Comparison of ENCODE assay signal across 8 cellular contexts in genomic region chr10:26861326-26861998, GRCh38. TPM values are rescaled to one million over a fixed set of nuclear protein-coding genes. Genes with fewer than 3 reads are reported as not detected.
A peak's percentile ranks its signal among the peaks of the same experiment; 100 is the strongest.
DNase-seq lines count a peak whose midpoint lies in the region; ATAC-seq and TF ChIP-seq lines count a peak whose summit lies in the region.

No MANE protein-coding gene starts in this region.

- intact Hi-C loops in activated CD4-positive, alpha-beta T cell treated with anti-CD3 and anti-CD28 coated beads for 36 hours (cut with DNase I, micrococcal nuclease), result loop anchor here (1.0 to 2.0 kb wide), 9 partner anchors 21 to 423 kb away; partner anchors contain the start of genes PDSS1 (in 2 of the 2), APBB1IP (in 1 of the 2), MASTL (in 1 of the 2) and YME1L1 (in 1 of the 2)
- intact Hi-C loops in activated CD8-positive, alpha-beta T cell treated with anti-CD3 and anti-CD28 coated beads for 36 hours (cut with micrococcal nuclease), result no loop called here
- intact Hi-C loops in stomach (cut with DNase I; ENCODE audit: low total_unique reads), result no loop called here

- peak overlapping the region; percentile 98 for H3K4me3 Mint-ChIP-seq in activated CD4-positive, alpha-beta T cell treated with anti-CD3 and anti-CD28 coated beads for 36 hours
- H3K4me3 Mint-ChIP-seq in activated CD8-positive, alpha-beta T cell treated with anti-CD3 and anti-CD28 coated beads for 36 hours, result peak overlapping the region; percentile 90

- no peak overlapping the region for H3K4me3 ChIP-seq in iPS-20b (ENCODE audit: low read length)
- H3K4me3 ChIP-seq in stomach, result peak overlapping the region; percentile 31 to 97 (median 64)

- no peak for TF ChIP-seq EP300 in stomach (IDR thresholded peaks at IDR 0.05)

- DNase-seq in activated CD4-positive, alpha-beta T cell treated with anti-CD3 and anti-CD28 coated beads for 36 hours, result no peak
- DNase-seq in activated CD4-positive, alpha-beta T cell treated with anti-CD3 and anti-CD28 coated beads for 4 hours, result no peak
- no peak for DNase-seq in activated CD8-positive, alpha-beta T cell treated with anti-CD3 and anti-CD28 coated beads for 36 hours
- DNase-seq in stomach (no peak), DMS53 (lab: John Stamatoyannopoulos, UW) (no peak), COR-L47 (lab: John Stamatoyannopoulos, UW) (no peak)

- H3K4me1 Mint-ChIP-seq in activated CD4-positive, alpha-beta T cell treated with anti-CD3 and anti-CD28 coated beads for 36 hours, result peaks cover 28% of the 10 kb centered on the region
- H3K4me1 Mint-ChIP-seq in activated CD8-positive, alpha-beta T cell treated with anti-CD3 and anti-CD28 coated beads for 36 hours (ENCODE audit: low read depth), result peaks cover 21% of the 10 kb centered on the region

- ATAC-seq in activated CD4-positive, alpha-beta T cell treated with anti-CD3 and anti-CD28 coated beads for 36 hours, result no peak
- no peak for ATAC-seq in activated CD8-positive, alpha-beta T cell treated with anti-CD3 and anti-CD28 coated beads for 36 hours
- no peak for ATAC-seq in HG03039 (IDR thresholded peaks at IDR 0.05; ENCODE audit: unreplicated experiment)

- WGBS in stomach, 5 donors, result 49 to 53% (median 51%) methylated on average over 15 of the region's 15 CpGs

- TF ChIP-seq POLR2A in stomach (IDR thresholded peaks at IDR 0.05), result no peak

- H3K36me3 Mint-ChIP-seq in activated CD4-positive, alpha-beta T cell treated with anti-CD3 and anti-CD28 coated beads for 36 hours (ENCODE audit: low read depth), result peaks cover 4% of the 10 kb centered on the region
- H3K36me3 Mint-ChIP-seq in activated CD8-positive, alpha-beta T cell treated with anti-CD3 and anti-CD28 coated beads for 36 hours (ENCODE audit: low read depth), result no peaks in the 10 kb centered on the region

- no peaks in the 10 kb centered on the region for H3K9me3 Mint-ChIP-seq in activated CD4-positive, alpha-beta T cell treated with anti-CD3 and anti-CD28 coated beads for 36 hours (ENCODE audit: low read depth)
- no peaks in the 10 kb centered on the region for H3K9me3 Mint-ChIP-seq in activated CD8-positive, alpha-beta T cell treated with anti-CD3 and anti-CD28 coated beads for 36 hours

- H3K27ac Mint-ChIP-seq in activated CD4-positive, alpha-beta T cell treated with anti-CD3 and anti-CD28 coated beads for 36 hours, result peak overlapping the region; percentile 98
- H3K27ac Mint-ChIP-seq in activated CD8-positive, alpha-beta T cell treated with anti-CD3 and anti-CD28 coated beads for 36 hours, result peak overlapping the region; percentile 100

- H3K27me3 ChIP-seq in iPS-20b (ENCODE audit: insufficient read depth, low read length) (no peaks in the 10 kb centered on the region), stomach (no peaks in the 10 kb centered on the region)

- TF ChIP-seq CTCF in activated CD8-positive, alpha-beta T cell treated with anti-CD3 and anti-CD28 coated beads for 36 hours (IDR thresholded peaks at IDR 0.05), result peak; percentile 76
- TF ChIP-seq CTCF in stomach (IDR thresholded peaks at IDR 0.05), result no peak

- peak overlapping the region; percentile 42; the same call in 1 of the 2 replicates for H3K9ac ChIP-seq in iPS-20b (ENCODE audit: low read depth, low read length)

- H3K27ac ChIP-seq in iPS-20b (ENCODE audit: low read length) (no peak overlapping the region), stomach (peak overlapping the region in 3 of 5 donors; percentile 98 to 100 (median 99))

- POLR2A ChIA-PET in activated CD4-positive, alpha-beta T cell treated with anti-CD3 and anti-CD28 coated beads for 36 hours (lab: Charles Lee), result interaction anchor here (0.7 to 1.1 kb wide), 5 partner anchors 75 to 427 kb away, joined by 3 read pairs; no protein-coding TSS in a partner anchor
- POLR2A ChIA-PET in activated CD8-positive, alpha-beta T cell treated with anti-CD3 and anti-CD28 coated beads for 36 hours (lab: Charles Lee), result interaction anchor here (0.6 to 1.2 kb wide), 7 partner anchors 16 to 293 kb away, joined by 3 to 6 read pairs (median 3); partner anchors contain the start of gene YME1L1

- H3K36me3 ChIP-seq in iPS-20b (ENCODE audit: insufficient read depth, low read depth, low read length) (no peaks in the 10 kb centered on the region), stomach (no peaks in the 10 kb centered on the region)

- H3K4me1 ChIP-seq in iPS-20b (ENCODE audit: insufficient read depth, low read length) (peaks cover 12% of the 10 kb centered on the region; the same call in 1 of the 2 replicates), stomach (peaks cover 14 to 42% (median 28%) of the 10 kb centered on the region in 4 donors)

- CTCF ChIA-PET in activated CD4-positive, alpha-beta T cell treated with anti-CD3 and anti-CD28 coated beads for 36 hours (lab: Charles Lee), result interaction anchor here (0.6 to 2.3 kb wide), 19 partner anchors 9 to 420 kb away, joined by 3 to 18 read pairs (median 3); partner anchors contain the start of genes MASTL and YME1L1
- CTCF ChIA-PET in activated CD8-positive, alpha-beta T cell treated with anti-CD3 and anti-CD28 coated beads for 36 hours (lab: Charles Lee), result interaction anchor here (0.6 to 2.6 kb wide), 24 partner anchors 10 to 526 kb away, joined by 3 to 19 read pairs (median 4); partner anchors contain the start of gene YME1L1

- H3K27me3 Mint-ChIP-seq in activated CD4-positive, alpha-beta T cell treated with anti-CD3 and anti-CD28 coated beads for 36 hours, result no peaks in the 10 kb centered on the region
- peaks cover 3% of the 10 kb centered on the region for H3K27me3 Mint-ChIP-seq in activated CD8-positive, alpha-beta T cell treated with anti-CD3 and anti-CD28 coated beads for 36 hours

- H3K9me3 ChIP-seq in iPS-20b (ENCODE audit: insufficient read depth, low read depth, low read length) (no peaks in the 10 kb centered on the region), stomach (no peaks in the 10 kb centered on the region)

RNA-seq across cellular contexts. Expression of gene ABI1, which starts 0.7 kb away (rescaled TPM):
- total RNA-seq in activated CD4-positive, alpha-beta T cell treated with anti-CD3 and anti-CD28 coated beads for 36 hours, result 10 to 100 TPM; 44.2 to 56.6 TPM
- total RNA-seq in activated CD8-positive, alpha-beta T cell treated with anti-CD3 and anti-CD28 coated beads for 36 hours, result 10 to 100 TPM; 32.4 to 37.2 TPM
- total RNA-seq in stomach, result 10 to 100 TPM; 11.7 to 71.0 (median 23.9) TPM
- polyA plus RNA-seq in stomach, result 10 to 100 TPM; 19.7 to 36.8 (median 21.5) TPM

Comparison
In these comparisons a context has a peak if more than half of its experiments do, and no peak if none do; other contexts are left out.
1. intact Hi-C loops: an anchor here in activated CD4-positive, alpha-beta T cell treated with anti-CD3 and anti-CD28 coated beads for 36 hours (1.0 to 2.0 kb wide); none called in activated CD8-positive, alpha-beta T cell treated with anti-CD3 and anti-CD28 coated beads for 36 hours and stomach.